Comparison of ENCODE assay signal across 8 cellular contexts in the genomic region with DNA sequence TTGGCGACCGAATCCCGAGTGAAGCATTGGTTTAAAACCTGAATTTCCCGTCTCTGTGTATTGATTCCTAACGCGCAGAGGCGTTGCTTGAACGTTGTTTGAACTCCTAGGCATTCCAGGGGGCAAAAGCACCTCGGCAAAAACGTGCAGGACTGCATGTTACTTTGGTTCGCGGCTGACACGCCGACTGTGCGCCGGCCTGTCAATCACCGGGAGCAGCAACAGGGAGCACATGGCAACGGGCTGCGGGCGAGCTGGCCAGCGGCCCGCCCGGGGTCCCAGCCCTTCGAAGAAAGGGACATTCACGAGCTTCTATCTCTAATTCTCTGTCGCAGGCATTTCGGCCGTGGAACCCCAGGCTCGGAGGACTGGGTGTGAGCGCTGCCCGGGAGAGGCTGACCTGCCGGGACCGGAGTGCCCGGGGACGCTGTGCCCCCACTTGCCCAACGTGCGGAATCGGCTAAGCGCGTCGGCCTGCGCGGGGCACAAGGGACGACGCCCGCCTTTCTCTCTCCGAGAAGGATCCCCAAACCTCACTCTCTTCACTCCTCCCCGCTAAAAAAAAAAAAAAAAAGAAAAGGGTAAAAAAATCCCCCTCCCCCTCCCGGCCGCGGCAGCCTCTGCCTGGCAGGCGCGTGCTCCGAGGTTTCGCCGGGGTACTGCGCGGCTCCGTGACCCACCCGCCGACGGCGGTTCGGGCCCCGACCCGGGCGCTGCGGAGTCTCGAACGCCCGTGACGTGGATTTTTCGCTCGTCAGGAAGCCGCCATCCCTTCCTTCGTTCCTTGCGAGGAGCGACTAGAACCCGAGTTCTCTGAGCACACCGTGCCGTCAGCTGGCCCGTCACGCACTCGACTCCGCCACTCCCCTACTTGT. TPM values are rescaled to one million over a fixed set of nuclear protein-coding genes. Genes with fewer than 3 reads are reported as not detected.
DNase-seq lines count a peak whose midpoint lies in the region; ATAC-seq, FAIRE-seq and TF ChIP-seq lines count a peak whose summit lies in the region.

No MANE protein-coding gene starts in this region.

- under 1% methylated on average over 85 of the region's 85 CpGs for WGBS in prostate gland

- H3K27me3 ChIP-seq in Panc1 (ENCODE audit: control insufficient read depth, insufficient read depth, low read length) (no peaks in the 10 kb centered on the region), prostate gland (replicated peaks; ENCODE audit: insufficient read depth) (no peaks in the 10 kb centered on the region)

- CTCF ChIA-PET in Panc1 (lab: Charles Lee), result no interaction called here

- no peak for TF ChIP-seq CTCF in AG10803 (conservative IDR thresholded peaks at IDR 0.05; ENCODE audit: low read length)
- no peak for TF ChIP-seq CTCF in Panc1 (IDR thresholded peaks at IDR 0.05)
- no peak for TF ChIP-seq CTCF in prostate gland (IDR thresholded peaks at IDR 0.05)

- TF ChIP-seq POLR2A in prostate gland (IDR thresholded peaks at IDR 0.05), result peak; percentile 10

- H3K9me3 ChIP-seq in Panc1 (ENCODE audit: control insufficient read depth, insufficient read depth, low read depth, low read length) (no peaks in the 10 kb centered on the region), prostate gland (no peaks in the 10 kb centered on the region)

- H3K36me3 ChIP-seq in Panc1 (ENCODE audit: control insufficient read depth, insufficient read depth, low read length) (peaks cover 8% of the 10 kb centered on the region), prostate gland (no peaks in the 10 kb centered on the region)

- FAIRE-seq in urothelium cell line (lab: Jason Lieb, UNC), result no peak

- H3K27ac ChIP-seq in Panc1 (ENCODE audit: low read length), result peak overlapping the region; percentile 99
- H3K27ac ChIP-seq in prostate gland, result peak overlapping the region; percentile 83 to 89

- in situ Hi-C loops in Panc1 (cut with HindIII; ENCODE audit: low pct_unique_long_range_greater_than_20kb, low sequenced_read_pairs), result no loop called here

- H3K4me3 ChIP-seq in AG10803 (ENCODE audit: low read length) (peak overlapping the region; percentile 68), Panc1 (ENCODE audit: low read depth in 2 of 2, low read length in 2 of 2) (peak overlapping the region; percentile 90 to 94), prostate gland (peak overlapping the region; percentile 74)

- intact Hi-C loops in Panc1 (cut with micrococcal nuclease; ENCODE audit: unreplicated experiment) (loop anchor here (5.0 kb wide), 2 partner anchors 110 to 275 kb away; no protein-coding TSS in a partner anchor), left cardiac atrium (cut with DNase I) (loop anchor here in 1 of 2 donors (5.0 to 10.0 kb wide), 5 partner anchors 50 to 867 kb away; no protein-coding TSS in a partner anchor), prostate gland (cut with DNase I) (loop anchor here (5.0 to 10.0 kb wide), 5 partner anchors 150 to 715 kb away; no protein-coding TSS in a partner anchor)

- POLR2A ChIA-PET in Panc1 (lab: Charles Lee), result interaction anchor here (0.8 kb wide), 1 partner anchor 110 kb away, joined by 4 read pairs; no protein-coding TSS in a partner anchor

- H3K4me1 ChIP-seq in Panc1 (ENCODE audit: control insufficient read depth, insufficient read depth, low read length), result peaks cover 12% of the 10 kb centered on the region; the same call in 1 of the 2 replicates
- no peaks in the 10 kb centered on the region for H3K4me1 ChIP-seq in prostate gland (replicated peaks)

- no TSS peak for BruUV-seq in Panc1 (replicated peaks; lab: Mats Ljungman, UMichigan)

- DNase-seq in AG10803 (ENCODE audit: low read depth) (peak; percentile 21), Panc1 (ENCODE audit: low read depth, low spot score) (no peak), left cardiac atrium (peak; percentile 40), prostate gland (ENCODE audit: low spot score) (peak; percentile 46), urothelium cell line (ENCODE audit: low spot score) (no peak)
- peak; percentile 21 for DNase-seq in activated naive CD8-positive, alpha-beta T cell treated with anti-CD3 and anti-CD28 coated beads, Interleukin-2, amount 50 U/mL, for 16 hours (ENCODE audit: low read depth, low spot score)

- ATAC-seq in GM19324 (IDR thresholded peaks at IDR 0.05; ENCODE audit: low FRiP score, unreplicated experiment) (peak; percentile 15), HG03442 (IDR thresholded peaks at IDR 0.05; ENCODE audit: unreplicated experiment) (peak; percentile 16), Panc1 (peak; percentile 20; the same call in 1 of the 2 replicates), left cardiac atrium (peak; percentile 31 to 46)

RNA-seq across cellular contexts. Expression of a gene that starts 0.9 kb away (rescaled TPM):
- total RNA-seq in Panc1 (2021; ENCODE audit: unreplicated experiment), result 77.8 TPM
- 68.8 TPM for polyA plus RNA-seq in Panc1 (2012; ENCODE audit: insufficient read length)
- 10 to 100 TPM; 59.6 to 89.9 TPM for total RNA-seq in left cardiac atrium
- total RNA-seq in prostate gland, result 10 to 100 TPM; 67.5 to 90.2 TPM

Comparison
In these comparisons a context has a peak if more than half of its experiments do, and no peak if none do; other contexts are left out.
1. DNase-seq: peak in AG10803 (single experiment), activated naive CD8-positive, alpha-beta T cell treated with anti-CD3 and anti-CD28 coated beads, Interleukin-2, amount 50 U/mL, for 16 hours (single experiment), left cardiac atrium (single experiment) and prostate gland (single experiment); none in Panc1 (single experiment) and urothelium cell line (single experiment).
2. Peak in every context shown above with its lines, with median percentiles within 50 percentile points of each other: H3K4me3 ChIP-seq and ATAC-seq.